ENCODE assay signal across 12 cellular contexts in genomic region chr6:11233936-11234573, GRCh38. TPM values are rescaled to one million over a fixed set of nuclear protein-coding genes. Genes with fewer than 3 reads are reported as not detected.
DNase-seq lines count a peak whose midpoint lies in the region; ATAC-seq, FAIRE-seq and TF ChIP-seq lines count a peak whose summit lies in the region.
"Had no signal": no experiment of that assay in that cellular context is flagged by ENCODE, and none has a peak within 500 bp of the region (broad histone marks: within the 10 kb centered on the region; RNA-seq: fewer than 3 reads in every experiment).

No MANE protein-coding gene starts in this region.

- peak overlapping the region; percentile 1 for H2AFZ ChIP-seq in HepG2 (ENCODE audit: low read length)

- H3K79me2 ChIP-seq in HepG2 (ENCODE audit: insufficient read depth, low read length): peaks cover 51% of the 10 kb centered on the region

- peak overlapping the region; percentile 96 for H3K9ac ChIP-seq in HepG2 (ENCODE audit: insufficient read depth, low read depth, low read length)

- DNase-seq in HepG2 (ENCODE audit: low spot score): no peak
- no peak for DNase-seq in right lobe of liver
- DNase-seq in activated naive CD8-positive, alpha-beta T cell treated with anti-CD3 and anti-CD28 coated beads, Interleukin-2, amount 50 U/mL, for 24 hours: no peak
- no peak for DNase-seq in natural killer cell
- DNase-seq in uterus: no peak
- no peak for DNase-seq in NCI-H510A treated with DMSO at 0.1 percent for 48 hours (lab: John Stamatoyannopoulos, UW)
- DNase-seq in NCI-H446 (lab: John Stamatoyannopoulos, UW): no peak
- DNase-seq: activated CD4-positive, alpha-beta T cell treated with anti-CD3 and anti-CD28 coated beads for 48 hours; NCI-H146; stimulated activated naive CD4-positive, alpha-beta T cell treated with Interleukin-2 at 50 U/mL for 16 hours had no signal

- H3K4me3 Mint-ChIP-seq in activated naive CD8-positive, alpha-beta T cell treated with anti-CD3 and anti-CD28 coated beads, Interleukin-2, amount 50 U/mL, for 24 hours: no peak overlapping the region
- H3K4me3 Mint-ChIP-seq in natural killer cell: peak overlapping the region; percentile 94

- 43% methylated on average over 5 of the region's 5 CpGs for WGBS in HepG2 (ENCODE audit: low lambda C conversion rate)
- WGBS in right lobe of liver (ENCODE audit: insufficient coverage, low coverage, low lambda C conversion rate, missing lambda C conversion rate): 94% methylated on average over 5 of the region's 5 CpGs

- no peaks in the 10 kb centered on the region for H3K9me3 ChIP-seq in HepG2 (ENCODE audit: low read length)
- no peaks in the 10 kb centered on the region for H3K9me3 ChIP-seq in right lobe of liver
- H3K9me3 ChIP-seq in uterus: no peaks in the 10 kb centered on the region

- H3K36me3 ChIP-seq in HepG2 (replicated peaks in 1 of 2; ENCODE audit: control insufficient read depth in 1 of 2, insufficient read depth in 2 of 2, low read length in 2 of 2) (peaks cover 2 to 15% of the 10 kb centered on the region in 2 experiments; a peak in 4 of 5 replicates), right lobe of liver (no peaks in the 10 kb centered on the region), uterus (no peaks in the 10 kb centered on the region)

- TF ChIP-seq CTCF in HepG2 (CRISPR knock-in tag; IDR thresholded peaks at IDR 0.05) (no peak), right lobe of liver (IDR thresholded peaks at IDR 0.05) (no peak), natural killer cell (IDR thresholded peaks at IDR 0.05) (no peak), uterus (IDR thresholded peaks at IDR 0.05) (no peak)

- H3K9me3 Mint-ChIP-seq in activated naive CD8-positive, alpha-beta T cell treated with anti-CD3 and anti-CD28 coated beads, Interleukin-2, amount 50 U/mL, for 24 hours: peaks cover 4% of the 10 kb centered on the region
- H3K9me3 Mint-ChIP-seq in natural killer cell: no peaks in the 10 kb centered on the region

- peaks cover 0 to 4% of the 10 kb centered on the region in 2 experiments; a peak in 2 of 5 replicates for H3K27me3 ChIP-seq in HepG2 (ENCODE audit: control insufficient read depth in 1 of 2, insufficient read depth in 2 of 2, low read length in 2 of 2)
- no peaks in the 10 kb centered on the region for H3K27me3 ChIP-seq in right lobe of liver
- H3K27me3 ChIP-seq in uterus: no peaks in the 10 kb centered on the region

- H3K27ac Mint-ChIP-seq in activated naive CD8-positive, alpha-beta T cell treated with anti-CD3 and anti-CD28 coated beads, Interleukin-2, amount 50 U/mL, for 24 hours: peak overlapping the region; percentile 39
- H3K27ac Mint-ChIP-seq in natural killer cell: peak overlapping the region; percentile 96 to 98

- no peak for TF ChIP-seq POLR2A in HepG2 (IDR thresholded peaks at IDR 0.05; ENCODE audit: insufficient read depth in 1 of 2, low read depth in 2 of 2, low read length in 2 of 2)
- TF ChIP-seq POLR2A in right lobe of liver (IDR thresholded peaks at IDR 0.05): no peak
- TF ChIP-seq POLR2A in uterus (IDR thresholded peaks at IDR 0.05): no peak

- TF ChIP-seq EP300 in HepG2 (IDR thresholded peaks at IDR 0.05; ENCODE audit: low read depth in 2 of 2, low read length in 2 of 2): no peak; a peak in 1 of 4 replicates
- TF ChIP-seq EP300 in HepG2 (CRISPR knock-in tag; IDR thresholded peaks at IDR 0.05; ENCODE audit: borderline replicate concordance): no peak

- intact Hi-C loops in HepG2 (cut with micrococcal nuclease; ENCODE audit: unreplicated experiment) (loop anchor here (1.0 to 10.0 kb wide), 9 partner anchors 15 to 341 kb away; no protein-coding TSS in a partner anchor), right lobe of liver (cut with DNase I) (no loop called here), natural killer cell (cut with micrococcal nuclease) (loop anchor here (2.0 to 10.0 kb wide), 4 partner anchors 61 to 539 kb away; partner anchors contain the start of genes C6orf52, PAK1IP1 and SMIM13), uterus (cut with DNase I; ENCODE audit: low total_unique reads) (no loop called here)

- no peak for TF ChIP-seq RAD21 in HepG2 (CRISPR knock-in tag; IDR thresholded peaks at IDR 0.05)

- H3K4me2 ChIP-seq in HepG2 (ENCODE audit: low read depth, low read length): peak overlapping the region; percentile 90

- peaks cover 9% of the 10 kb centered on the region for H3K36me3 Mint-ChIP-seq in activated naive CD8-positive, alpha-beta T cell treated with anti-CD3 and anti-CD28 coated beads, Interleukin-2, amount 50 U/mL, for 24 hours (ENCODE audit: low read depth)
- H3K36me3 Mint-ChIP-seq in natural killer cell: no peaks in the 10 kb centered on the region

- no TSS peak for BruUV-seq in HepG2 (replicated peaks; lab: Mats Ljungman, UMichigan)

- ATAC-seq in HepG2 (no peak), right lobe of liver (no peak), natural killer cell (no peak), GM21515 (IDR thresholded peaks at IDR 0.05; ENCODE audit: unreplicated experiment) (no peak)
- ATAC-seq in activated naive CD8-positive, alpha-beta T cell treated with anti-CD3 and anti-CD28 coated beads, Interleukin-2, amount 50 U/mL, for 24 hours: no peak

- peak overlapping the region; percentile 94 for H3K27ac ChIP-seq in HepG2 (ENCODE audit: extremely low read length, insufficient read depth, low read length)
- H3K27ac ChIP-seq in right lobe of liver: no peak overlapping the region
- peak overlapping the region; percentile 88 to 94 for H3K27ac ChIP-seq in uterus

- H4K20me1 ChIP-seq in HepG2 (ENCODE audit: insufficient read depth, low read length): peaks cover 34% of the 10 kb centered on the region

- CTCF ChIA-PET in HepG2 (lab: Yijun Ruan, JAX; ENCODE audit: low intra/inter-chr PET ratio, low total read pairs): interaction anchor here (1.1 kb wide), 1 partner anchor 263 kb away, joined by 3 read pairs; no protein-coding TSS in a partner anchor

- H3K27me3 Mint-ChIP-seq in activated naive CD8-positive, alpha-beta T cell treated with anti-CD3 and anti-CD28 coated beads, Interleukin-2, amount 50 U/mL, for 24 hours: no peaks in the 10 kb centered on the region
- no peaks in the 10 kb centered on the region for H3K27me3 Mint-ChIP-seq in natural killer cell (ENCODE audit: low read depth in 2 of 2)

- peaks cover 67% of the 10 kb centered on the region for H3K4me1 Mint-ChIP-seq in activated naive CD8-positive, alpha-beta T cell treated with anti-CD3 and anti-CD28 coated beads, Interleukin-2, amount 50 U/mL, for 24 hours
- peaks cover 67 to 78% of the 10 kb centered on the region in 2 donors for H3K4me1 Mint-ChIP-seq in natural killer cell

- peak overlapping the region; percentile 80 to 94 (median 87); a peak in 5 of 6 replicates for H3K4me3 ChIP-seq in HepG2 (replicated peaks in 1 of 3; ENCODE audit: insufficient read depth in 1 of 3, low read depth in 2 of 3, low read length in 3 of 3)
- no peak overlapping the region for H3K4me3 ChIP-seq in right lobe of liver
- H3K4me3 ChIP-seq in uterus: no peak overlapping the region

- in situ Hi-C loops in HepG2 (cut with HindIII; ENCODE audit: extremely low pct_ligation_motif_present, low pct_unique_long_range_greater_than_20kb): loop anchor here (5.0 kb wide), 1 partner anchor 263 kb away; no protein-coding TSS in a partner anchor

- POLR2A ChIA-PET in HepG2 (lab: Yijun Ruan, JAX): interaction anchor here (0.6 to 5.5 kb wide), 17 partner anchors 8 to 200 kb away, joined by 3 to 106 read pairs (median 10); no protein-coding TSS in a partner anchor

- H3K4me1 ChIP-seq in HepG2 (ENCODE audit: insufficient read depth, low read length) (peaks cover 43% of the 10 kb centered on the region), right lobe of liver (peaks cover 0 to 17% (median 0%) of the 10 kb centered on the region in 4 donors), uterus (no peaks in the 10 kb centered on the region)

- FAIRE-seq in HepG2 (lab: Jason Lieb, UNC): no peak
- FAIRE-seq: bronchial epithelial cell had no signal

TF ChIP-seq in HepG2, 621 proteins besides CTCF, POLR2A, EP300 and RAD21 (continues in another document):
- peak; percentile 20; the same call in 1 of the 2 replicates for TF ChIP-seq ATF2 (CRISPR knock-in tag; IDR thresholded peaks at IDR 0.05)

RNA-seq across cellular contexts. Expression of gene NEDD9, which starts 1.6 kb away (rescaled TPM):
- total RNA-seq in HepG2 (2016; rRNA removed; fragmentation: Illumina TruSeq; extraction: Trizol) (27.1 and 31.4 TPM in 2 replicates), right lobe of liver (10 to 100 TPM in 4 of 6 experiments, 1 to 10 TPM in 2; 5.1 to 59.8 (median 26.2) TPM), natural killer cell (100 to 1,000 TPM; 106 to 110 (median 107) TPM), uterus (10 to 100 TPM; 36.2 to 99.1 (median 70.2) TPM)
- 3.1 and 3.2 TPM in 2 replicates for total RNA-seq in HepG2 (2016; cell fraction: cytosol; rRNA removed; fragmentation: Illumina TruSeq; extraction: Trizol; ENCODE audit: low read depth)
- 25.2 and 29.8 TPM in 2 replicates for total RNA-seq in HepG2 (2016; cell fraction: insoluble cytoplasmic fraction; rRNA removed; fragmentation: Illumina TruSeq; extraction: Trizol)
- total RNA-seq in HepG2 (2016; cell fraction: membrane; rRNA removed; fragmentation: Illumina TruSeq; extraction: Trizol): 11.6 and 12.3 TPM in 2 replicates
- 24.2 and 25.4 TPM in 2 replicates for total RNA-seq in HepG2 (2016; cell fraction: nucleus; rRNA removed; fragmentation: Illumina TruSeq; extraction: Trizol)
- polyA plus RNA-seq in HepG2 (2011; rRNA removed): 363 and 389 TPM in 2 replicates
- polyA plus RNA-seq in HepG2 (2011; cell fraction: cytosol; rRNA removed): 249 and 284 TPM in 2 replicates
- 241 and 254 TPM in 2 replicates for polyA plus RNA-seq in HepG2 (2011; cell fraction: nucleus; rRNA removed)
- polyA plus RNA-seq in HepG2 (2012): 141 and 166 TPM in 2 replicates
- 1.5 and 2.0 TPM in 2 replicates for polyA plus RNA-seq in HepG2 (2016; cell fraction: cytosol; fragmentation: Illumina TruSeq; extraction: Trizol; ENCODE audit: low read depth)
- polyA plus RNA-seq in HepG2 (2016; cell fraction: insoluble cytoplasmic fraction; fragmentation: Illumina TruSeq; extraction: Trizol; ENCODE audit: low read depth): 26.5 and 29.0 TPM in 2 replicates
- 4.0 and 4.8 TPM in 2 replicates for polyA plus RNA-seq in HepG2 (2016; cell fraction: membrane; fragmentation: Illumina TruSeq; extraction: Trizol; ENCODE audit: low read depth)
- 28.0 and 29.7 TPM in 2 replicates for polyA plus RNA-seq in HepG2 (2016; cell fraction: nucleus; fragmentation: Illumina TruSeq; extraction: Trizol; ENCODE audit: insufficient read depth, low read depth)
- 3.4 and 577 TPM in 2 replicates for polyA minus RNA-seq in HepG2 (2011; rRNA and poly(A)+ RNA removed; ENCODE audit: low replicate concordance)
- polyA minus RNA-seq in HepG2 (2011; cell fraction: cytosol; rRNA and poly(A)+ RNA removed): 263 and 295 TPM in 2 replicates
- 268 and 334 TPM in 2 replicates for polyA minus RNA-seq in HepG2 (2011; cell fraction: nucleus; rRNA and poly(A)+ RNA removed)

Comparison
In these comparisons a context has a peak if more than half of its experiments do, and no peak if none do; other contexts are left out.
1. H3K27ac ChIP-seq: peak in HepG2 (single experiment) and uterus (2 of 2); none in right lobe of liver (0 of 3).
2. H3K4me3 ChIP-seq: peak in HepG2 (3 of 3); none in right lobe of liver (0 of 3) and uterus (0 of 2).
3. intact Hi-C loops: an anchor here in HepG2 (1.0 to 10.0 kb wide) and natural killer cell (2.0 to 10.0 kb wide); none called in right lobe of liver and uterus.